ENCODE assay signal across 23 cellular contexts in the genomic region with DNA sequence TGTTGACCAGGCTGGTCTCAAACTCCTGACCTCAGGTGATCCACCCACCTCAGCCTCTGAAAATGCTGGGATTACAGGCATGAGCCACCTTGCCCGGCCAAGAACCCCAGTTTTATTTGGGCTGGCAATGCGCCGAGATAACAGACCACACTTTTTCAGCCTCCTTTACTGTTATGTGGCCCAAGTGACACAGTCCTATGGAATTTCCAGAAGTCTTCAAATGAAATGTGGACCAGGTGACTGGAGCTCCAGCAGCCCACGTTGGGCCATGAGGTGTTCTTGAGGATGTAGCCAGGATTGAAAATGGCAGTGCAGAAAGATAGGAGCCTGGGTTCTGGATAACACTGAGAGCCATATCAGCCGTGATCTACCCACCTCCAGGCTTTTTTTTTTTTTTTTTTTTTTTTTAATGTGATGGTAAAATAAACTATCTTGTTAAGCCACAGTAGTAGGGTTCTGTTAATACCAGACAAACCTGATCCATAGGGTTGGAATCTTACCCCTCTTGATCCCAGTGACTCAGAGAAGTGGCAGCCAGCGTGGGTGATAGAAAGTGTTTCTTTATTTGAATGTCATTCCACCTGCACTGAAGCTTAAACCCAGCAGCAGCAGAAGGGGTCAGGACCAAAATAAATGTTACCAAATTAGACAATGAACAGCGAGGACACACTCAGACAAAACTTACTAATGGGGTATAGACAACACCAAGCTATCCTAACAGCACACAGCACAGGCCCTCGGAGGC. TPM values are rescaled to one million over a fixed set of nuclear protein-coding genes. Genes with fewer than 3 reads are reported as not detected.
A peak's percentile ranks its signal among the peaks of the same experiment; 100 is the strongest.
DNase-seq lines count a peak whose midpoint lies in the region; ATAC-seq and TF ChIP-seq lines count a peak whose summit lies in the region.
"Had no signal": no experiment of that assay in that cellular context is flagged by ENCODE, and none has a peak within 500 bp of the region (broad histone marks: within the 10 kb centered on the region; RNA-seq: fewer than 3 reads in every experiment).

No MANE protein-coding gene starts in this region.

- H3K9ac ChIP-seq in HCT116 (ENCODE audit: low read length) = 0 out of 2 replicates have a peak overlapping the region, but pooled peaks have one; percentile 12

- H3K4me3 Mint-ChIP-seq in progenitor cell of endocrine pancreas (ENCODE audit: low read depth) = no peak overlapping the region
- H3K4me3 Mint-ChIP-seq: activated CD4-positive, alpha-beta memory T cell treated with anti-CD3 and anti-CD28 coated beads, Interleukin-2, amount 10 ng/mL, durations not matched to agents 7 days and 5 days; activated T-cell treated with anti-CD3 and anti-CD28 coated beads, Interleukin-2, amount 50 U/mL, for 72 hours; CD14-positive monocyte; naive thymus-derived CD8-positive, alpha-beta T cell had no signal

- peaks cover 3% of the 10 kb centered on the region for H3K4me1 Mint-ChIP-seq in progenitor cell of endocrine pancreas (ENCODE audit: low read depth)

- CTCF ChIA-PET in HCT116 (lab: Charles Lee) (no interaction called here), PC-9 (lab: Charles Lee) (interaction anchor here (0.7 kb wide), 2 partner anchors 270 to 873 kb away, joined by 12 to 27 read pairs; no protein-coding TSS in a partner anchor)

- peak overlapping the region in 1 of 2 experiments; percentile 30; a peak in 2 of 4 replicates for H3K4me3 ChIP-seq in HCT116 (replicated peaks in 1 of 2; ENCODE audit: low read depth in 1 of 2, low read length in 2 of 2)
- H3K4me3 ChIP-seq in PC-9 = no peak overlapping the region
- H3K4me3 ChIP-seq in fibroblast of mammary gland (ENCODE audit: control insufficient read depth, low read depth, low read length) = no peak overlapping the region
- H3K4me3 ChIP-seq: lung, SK-N-MC, upper lobe of right lung had no signal

- H3K9me3 Mint-ChIP-seq in progenitor cell of endocrine pancreas (ENCODE audit: low read depth) = no peaks in the 10 kb centered on the region
- H3K9me3 Mint-ChIP-seq: activated CD4-positive, alpha-beta memory T cell treated with anti-CD3 and anti-CD28 coated beads, Interleukin-2, amount 10 ng/mL, durations not matched to agents 7 days and 5 days had no signal

- DNase-seq in HCT116 (ENCODE audit: low read depth, low spot score) = peak; percentile 33
- DNase-seq in PC-9 = peak; percentile 49 to 70
- DNase-seq in fibroblast of mammary gland (ENCODE audit: low read depth) = peak; percentile 37
- DNase-seq in putamen (ENCODE audit: low spot score) = peak; percentile 49
- DNase-seq in occipital lobe (lab: John Stamatoyannopoulos, UW) = no peak
- DNase-seq in progenitor cell of endocrine pancreas (ENCODE audit: low spot score, unreplicated experiment) = no peak
- no peak for DNase-seq in SHP77 (lab: John Stamatoyannopoulos, UW)
- no peak for DNase-seq in left lobe of liver (ENCODE audit: low spot score)
- DNase-seq: activated CD4-positive, alpha-beta memory T cell treated with anti-CD3 and anti-CD28 coated beads, Interleukin-2, amount 10 ng/mL, durations not matched to agents 7 days and 5 days; activated T-cell treated with anti-CD3 and anti-CD28 coated beads, Interleukin-2, amount 50 U/mL, for 72 hours; DMS153; effector memory CD4-positive, alpha-beta T cell; Kasumi-1; naive thymus-derived CD8-positive, alpha-beta T cell; NCI-H1694 treated with DMSO at 0.1 percent for 48 hours; NCI-H446 treated with DMSO at 0.1 percent for 48 hours; stimulated activated CD4-positive, alpha-beta T cell treated with anti-CD3 and anti-CD28 coated beads, Interleukin-15, amount 100 ng/mL, for 24 hours; stimulated activated naive CD8-positive, alpha-beta T cell treated with anti-CD3 and anti-CD28 coated beads, Interleukin-15, Interleukin-2, amounts not matched to agents 100 U/mL and 50 U/mL, for 24 hours; upper lobe of right lung had no signal

- H3K9me3 ChIP-seq in HCT116 (ENCODE audit: control insufficient read depth in 1 of 2, insufficient read depth in 1 of 2, low read depth in 1 of 2, low read length in 2 of 2) (no peaks in the 10 kb centered on the region), PC-9 (ENCODE audit: insufficient read depth, low read depth) (no peaks in the 10 kb centered on the region)
- H3K9me3 ChIP-seq: upper lobe of right lung had no signal

- H3K79me2 ChIP-seq in HCT116 (ENCODE audit: insufficient read depth, low read length) = no peaks in the 10 kb centered on the region
- H3K79me2 ChIP-seq in PC-9 (ENCODE audit: low read depth) = no peaks in the 10 kb centered on the region

- peak overlapping the region; percentile 73 for H3K4me2 ChIP-seq in HCT116 (ENCODE audit: low read length)
- H3K4me2 ChIP-seq in PC-9 = peak overlapping the region; percentile 7; the same call in 1 of the 2 replicates

- no peaks in the 10 kb centered on the region for H3K36me3 ChIP-seq in HCT116 (ENCODE audit: control insufficient read depth in 1 of 2, insufficient read depth in 2 of 2, low read length in 2 of 2)
- no peaks in the 10 kb centered on the region for H3K36me3 ChIP-seq in PC-9 (ENCODE audit: low read depth)
- H3K36me3 ChIP-seq: upper lobe of right lung had no signal

- peaks cover 30 to 44% of the 10 kb centered on the region in 2 experiments for H3K4me1 ChIP-seq in HCT116 (ENCODE audit: control insufficient read depth in 1 of 2, insufficient read depth in 2 of 2, low read length in 2 of 2)
- H3K4me1 ChIP-seq in PC-9 (replicated peaks; ENCODE audit: insufficient read depth) = peaks cover 21% of the 10 kb centered on the region

- intact Hi-C loops in HCT116 (cut with micrococcal nuclease) = loop anchor here (5.0 kb wide), 1 partner anchor 146 kb away; no protein-coding TSS in a partner anchor
- intact Hi-C loops in PC-9 (cut with micrococcal nuclease; ENCODE audit: unreplicated experiment) = no loop called here

- no peak for TF ChIP-seq RAD21 in HCT116 (IDR thresholded peaks at IDR 0.05; ENCODE audit: low read depth)

- H3K36me3 Mint-ChIP-seq in progenitor cell of endocrine pancreas (ENCODE audit: insufficient read depth) = peaks cover 1% of the 10 kb centered on the region
- H3K36me3 Mint-ChIP-seq: naive thymus-derived CD8-positive, alpha-beta T cell had no signal

- no peak for TF ChIP-seq CTCF in HCT116 (IDR thresholded peaks at IDR 0.05 in 2 of 3, conservative IDR thresholded peaks at IDR 0.05 in 1 of 3; ENCODE audit: borderline replicate concordance in 1 of 3, insufficient read depth in 1 of 3, low read depth in 2 of 3, low read length in 2 of 3)
- no peak for TF ChIP-seq CTCF in PC-9 (conservative IDR thresholded peaks at IDR 0.05)
- TF ChIP-seq CTCF in fibroblast of mammary gland (conservative IDR thresholded peaks at IDR 0.05; ENCODE audit: control insufficient read depth, insufficient read depth, low read depth, low read length) = no peak
- no peak for TF ChIP-seq CTCF in progenitor cell of endocrine pancreas (IDR thresholded peaks at IDR 0.05; ENCODE audit: unreplicated experiment)

- no peak for TF ChIP-seq POLR2A in HCT116 (IDR thresholded peaks at IDR 0.05; ENCODE audit: borderline replicate concordance, extremely low read depth, insufficient read depth, insufficient read length)

- ATAC-seq in HCT116 = peak; percentile 63
- ATAC-seq in left lobe of liver = no peak
- ATAC-seq: activated T-cell treated with anti-CD3 and anti-CD28 coated beads, Interleukin-2, amount 50 U/mL, for 72 hours; naive thymus-derived CD8-positive, alpha-beta T cell; stimulated activated naive CD8-positive, alpha-beta T cell treated with anti-CD3 and anti-CD28 coated beads, Interleukin-15, Interleukin-2, amounts not matched to agents 100 U/mL and 50 U/mL, for 24 hours; upper lobe of right lung had no signal

- H4K20me1 ChIP-seq in HCT116 (ENCODE audit: insufficient read depth) (no peaks in the 10 kb centered on the region), PC-9 (ENCODE audit: insufficient read depth) (0 out of 2 replicates have a peak, but pooled peaks cover 6% of the 10 kb centered on the region)

- H3K9me2 ChIP-seq in HCT116 (ENCODE audit: insufficient read depth) = no peaks in the 10 kb centered on the region
- H3K9me2 ChIP-seq in PC-9 (ENCODE audit: insufficient read depth) = no peaks in the 10 kb centered on the region

- POLR2A ChIA-PET in HCT116 (lab: Charles Lee) = no interaction called here
- POLR2A ChIA-PET in PC-9 (lab: Charles Lee; ENCODE audit: unreplicated experiment) = interaction anchor here (0.5 kb wide), 1 partner anchor 135 kb away, joined by 4 read pairs; the partner anchor contains the start of gene THUMPD3

- peaks cover 48% of the 10 kb centered on the region for H3K27me3 Mint-ChIP-seq in progenitor cell of endocrine pancreas

- RAD21 ChIA-PET in HCT116 (lab: Charles Lee; ENCODE audit: low non-redundant PET in 1 of 2, low total read pairs in 2 of 2, uncharacterized antibody in 2 of 2, unreplicated experiment in 2 of 2) = no interaction called here

- H3F3A ChIP-seq in PC-9 (ENCODE audit: insufficient read depth, low read depth) = peaks cover 24% of the 10 kb centered on the region

- H2AFZ ChIP-seq in HCT116 (ENCODE audit: low read depth, low read length, poor library complexity, severe bottlenecking) (no peak overlapping the region), PC-9 (no peak overlapping the region)

- no peak overlapping the region for H3K27ac Mint-ChIP-seq in progenitor cell of endocrine pancreas
- H3K27ac Mint-ChIP-seq: activated CD4-positive, alpha-beta memory T cell treated with anti-CD3 and anti-CD28 coated beads, Interleukin-2, amount 10 ng/mL, durations not matched to agents 7 days and 5 days; activated T-cell treated with anti-CD3 and anti-CD28 coated beads, Interleukin-2, amount 50 U/mL, for 72 hours; CD14-positive monocyte; naive thymus-derived CD8-positive, alpha-beta T cell had no signal

- H3K27ac ChIP-seq in HCT116 (ENCODE audit: low read depth, low read length) (peak overlapping the region; percentile 52; the same call in 1 of the 2 replicates), PC-9 (no peak overlapping the region)
- H3K27ac ChIP-seq: SK-N-MC, upper lobe of right lung had no signal

- BruUV-seq in HCT116 (replicated peaks; lab: Mats Ljungman, UMichigan) (no TSS peak), PC-9 (replicated peaks; lab: Mats Ljungman, UMichigan) (no TSS peak)

- H3K27me3 ChIP-seq in HCT116 (ENCODE audit: insufficient read depth, low read length) (no peaks in the 10 kb centered on the region), PC-9 (ENCODE audit: insufficient read depth, low read depth) (no peaks in the 10 kb centered on the region)

TF ChIP-seq in HCT116, 20 proteins besides CTCF, POLR2A, EP300 and RAD21 (continues in another document):
- TF ChIP-seq YY1 (IDR thresholded peaks at IDR 0.05; ENCODE audit: extremely low read depth, insufficient replicate concordance, low read depth, low read length) = no peak
- no peak for TF ChIP-seq SRF (IDR thresholded peaks at IDR 0.05; ENCODE audit: low read depth)
- peak; percentile 77 for TF ChIP-seq EGR1 (IDR thresholded peaks at IDR 0.05; ENCODE audit: low read depth)
- TF ChIP-seq CEBPB (IDR thresholded peaks at IDR 0.05; ENCODE audit: low read depth) = no peak
- no peak for TF ChIP-seq TCF7L2 (IDR thresholded peaks at IDR 0.05; ENCODE audit: borderline replicate concordance, extremely low read depth, insufficient read depth, insufficient read length)
- TF ChIP-seq SP1 (IDR thresholded peaks at IDR 0.05; ENCODE audit: low read depth) = peak; percentile 37; the same call in 1 of the 2 replicates

RNA-seq across cellular contexts. Expression of gene LHFPL4, which starts 55.6 kb away (rescaled TPM):
- total RNA-seq in HCT116 (2021; ENCODE audit: unreplicated experiment) (not detected), PC-9 (2021) (not detected in 2 replicates), occipital lobe (48.4 TPM), progenitor cell of endocrine pancreas (0.55 and 0.64 TPM in 2 replicates), left lobe of liver (0.28 TPM)
- 0.01 and 0.04 TPM in 2 replicates for polyA plus RNA-seq in HCT116 (2012)
- total RNA-seq: activated T-cell treated with anti-CD3 and anti-CD28 coated beads, Interleukin-2, amount 50 U/mL, for 72 hours; naive thymus-derived CD8-positive, alpha-beta T cell; pulmonary artery endothelial cell; upper lobe of right lung had no signal
- polyA plus RNA-seq: CD14-positive monocyte had no signal

Comparison
In these comparisons a context has a peak if more than half of its experiments do, and no peak if none do; other contexts are left out.
1. DNase-seq: peak in HCT116 (single experiment), PC-9 (2 of 2), fibroblast of mammary gland (single experiment) and putamen (single experiment); none in occipital lobe (single experiment), progenitor cell of endocrine pancreas (single experiment), SHP77 (0 of 2) and left lobe of liver (single experiment).
2. RNA of gene LHFPL4, which starts 55.6 kb away (total RNA-seq): 48.4 TPM in occipital lobe (single experiment); 0.55 to 0.64 TPM in progenitor cell of endocrine pancreas, 0.28 TPM in left lobe of liver (single experiment), not detected in HCT116 (single experiment) and not detected in PC-9; every median in the first group is over 10 times any median in the second.